Comparison of ENCODE assay signal across 16 cellular contexts in the genomic region with DNA sequence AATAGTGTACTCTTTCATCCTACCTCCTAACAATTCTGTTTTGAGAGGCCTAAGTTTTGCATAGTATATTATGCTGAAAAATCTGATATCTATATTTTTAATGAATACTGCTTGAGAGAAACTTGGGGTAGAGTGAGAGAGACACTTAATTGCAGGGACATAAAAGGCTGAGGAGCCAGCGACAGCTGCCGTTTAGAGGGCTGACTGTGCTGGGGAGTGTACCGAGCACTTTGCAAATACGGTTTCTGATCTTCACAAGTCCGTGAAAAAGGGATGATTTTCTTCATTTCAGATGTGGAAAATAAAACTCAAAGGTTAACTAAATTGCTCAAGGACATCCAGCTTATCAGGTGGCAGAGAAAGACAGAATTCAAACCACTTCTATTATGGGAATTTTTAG.
DNase-seq lines count a peak whose midpoint lies in the region; ATAC-seq and TF ChIP-seq lines count a peak whose summit lies in the region.
"Had no signal": no experiment of that assay in that cellular context is flagged by ENCODE, and none has a peak within 500 bp of the region (broad histone marks: within the 10 kb centered on the region; RNA-seq: fewer than 3 reads in every experiment).

No MANE protein-coding gene starts in this region.

- no peak overlapping the region for H3K9ac ChIP-seq in skeletal muscle satellite cell (ENCODE audit: low read depth, low read length)

- H3K9me3 Mint-ChIP-seq in Caco-2 (ENCODE audit: unreplicated experiment) = no peaks in the 10 kb centered on the region
- H3K9me3 Mint-ChIP-seq: CD4-positive, alpha-beta T cell; HFFc6 had no signal

- POLR2A ChIA-PET in Caco-2 (lab: Charles Lee) = no interaction called here

- peak; percentile 61 for ATAC-seq in left lobe of liver
- ATAC-seq: HCT116 had no signal

- H3K27me3 ChIP-seq in Caco-2 (replicated peaks; ENCODE audit: control insufficient read depth, insufficient read depth, low read length) (no peaks in the 10 kb centered on the region), skeletal muscle satellite cell (ENCODE audit: control insufficient read depth, insufficient read depth, low read length) (no peaks in the 10 kb centered on the region)
- H3K27me3 ChIP-seq: BE2C had no signal

- no peak overlapping the region for H3K4me3 Mint-ChIP-seq in Caco-2 (ENCODE audit: unreplicated experiment)
- H3K4me3 Mint-ChIP-seq: CD4-positive, alpha-beta T cell; HFFc6 had no signal

- peaks cover 24% of the 10 kb centered on the region for H3K36me3 Mint-ChIP-seq in Caco-2 (ENCODE audit: insufficient read depth, unreplicated experiment)

- peak; percentile 11 for DNase-seq in Ammon's horn (ENCODE audit: low spot score)
- no peak for DNase-seq in Caco-2
- no peak for DNase-seq in left lobe of liver (ENCODE audit: low spot score)
- no peak for DNase-seq in NCI-H446 treated with DMSO at 0.1 percent for 48 hours (lab: John Stamatoyannopoulos, UW)
- DNase-seq in NCI-H2081 treated with DMSO at 0.1 percent for 48 hours (lab: John Stamatoyannopoulos, UW) = no peak
- DNase-seq in RPMI8226 = no peak
- DNase-seq: BE2C; C1 segment of cervical spinal cord; CD4-positive, alpha-beta T cell; DMS79 treated with DMSO at 0.1 percent for 48 hours; GF-D8; GOT3; H7; HFFc6 had no signal

- peaks cover 2% of the 10 kb centered on the region for H3K36me3 ChIP-seq in Caco-2 (ENCODE audit: control insufficient read depth, insufficient read depth, low read length)
- no peaks in the 10 kb centered on the region for H3K36me3 ChIP-seq in skeletal muscle satellite cell (ENCODE audit: insufficient read depth, low read length)
- H3K36me3 ChIP-seq: BE2C had no signal

- H3K9me3 ChIP-seq in Caco-2 = no peaks in the 10 kb centered on the region
- no peaks in the 10 kb centered on the region for H3K9me3 ChIP-seq in skeletal muscle satellite cell (replicated peaks; ENCODE audit: low read length)
- H3K9me3 ChIP-seq: BE2C had no signal

- H3K4me2 ChIP-seq in skeletal muscle satellite cell (ENCODE audit: low read length) = peak overlapping the region; percentile 12

- intact Hi-C loops in Caco-2 (cut with micrococcal nuclease; ENCODE audit: unreplicated experiment) = no loop called here

- peaks cover 33% of the 10 kb centered on the region for H3K4me1 Mint-ChIP-seq in Caco-2 (ENCODE audit: low read depth, unreplicated experiment)

- CTCF ChIA-PET in Caco-2 (lab: Charles Lee) = interaction anchor here (0.6 kb wide), 1 partner anchor 12 kb away, joined by 3 read pairs; no protein-coding TSS in a partner anchor

- H3K4me1 ChIP-seq in Caco-2 = peaks cover 60% of the 10 kb centered on the region
- H3K4me1 ChIP-seq in skeletal muscle satellite cell (ENCODE audit: control insufficient read depth, insufficient read depth, low read length) = peaks cover 8% of the 10 kb centered on the region
- H3K4me1 ChIP-seq: BE2C had no signal

- no TSS peak for BruUV-seq in Caco-2 (replicated peaks; lab: Mats Ljungman, UMichigan)

- no peak overlapping the region for H3K4me3 ChIP-seq in Caco-2 (ENCODE audit: low read depth, low read length)
- H3K4me3 ChIP-seq in skeletal muscle satellite cell (ENCODE audit: low read length) = no peak overlapping the region

- no peak for TF ChIP-seq CTCF in Caco-2 (IDR thresholded peaks at IDR 0.05; ENCODE audit: insufficient read depth in 1 of 2, low read depth in 1 of 2, low read length in 1 of 2, severe bottlenecking in 1 of 2, unreplicated experiment in 1 of 2)

- no peaks in the 10 kb centered on the region for H3K27me3 Mint-ChIP-seq in Caco-2 (ENCODE audit: insufficient read depth, unreplicated experiment)
- H3K27me3 Mint-ChIP-seq: CD4-positive, alpha-beta T cell had no signal

- H3K27ac Mint-ChIP-seq in Caco-2 (ENCODE audit: unreplicated experiment) = peak overlapping the region; percentile 33
- H3K27ac Mint-ChIP-seq: CD4-positive, alpha-beta T cell; HFFc6 had no signal
